9 cellular contexts compared by ENCODE assay signal in genomic region chr5:112915831-112916230, GRCh38. TPM values are rescaled to one million over a fixed set of nuclear protein-coding genes. Genes with fewer than 3 reads are reported as not detected.
A peak's percentile ranks its signal among the peaks of the same experiment; 100 is the strongest.
DNase-seq lines count a peak whose midpoint lies in the region; ATAC-seq and TF ChIP-seq lines count a peak whose summit lies in the region.
"Had no signal": no experiment of that assay in that cellular context is flagged by ENCODE, and none has a peak within 500 bp of the region (broad histone marks: within the 10 kb centered on the region; RNA-seq: fewer than 3 reads in every experiment).

No MANE protein-coding gene starts in this region.

- no peak for DNase-seq in activated T-cell treated with anti-CD3 and anti-CD28 coated beads, Interleukin-2, amount 50 U/mL, for 72 hours
- DNase-seq in activated T-cell treated with anti-CD3 and anti-CD28 coated beads for 4 hours (no peak), GM20000 (ENCODE audit: low spot score) (no peak), cerebellar cortex (ENCODE audit: low spot score) (no peak)
- DNase-seq in Jurkat, Clone E6-1 (ENCODE audit: low read depth, low spot score): peak; percentile 32
- DNase-seq in naive thymus-derived CD8-positive, alpha-beta T cell: no peak
- DNase-seq in stimulated activated CD4-positive, alpha-beta T cell treated with anti-CD3 and anti-CD28 coated beads, Interleukin-4, amount 100 ng/mL, for 1 hour: no peak

- peak overlapping the region; percentile 6 to 45 for H3K4me3 Mint-ChIP-seq in activated T-cell treated with anti-CD3 and anti-CD28 coated beads, Interleukin-2, amount 50 U/mL, for 72 hours
- peak overlapping the region in 6 of 10 donors; percentile 22 to 62 (median 34) for H3K4me3 Mint-ChIP-seq in naive thymus-derived CD8-positive, alpha-beta T cell
- H3K4me3 Mint-ChIP-seq: GM23338 had no signal

- H3K4me1 Mint-ChIP-seq in activated T-cell treated with anti-CD3 and anti-CD28 coated beads, Interleukin-2, amount 50 U/mL, for 72 hours (ENCODE audit: low read depth): peaks cover 85% of the 10 kb centered on the region
- H3K4me1 Mint-ChIP-seq in naive thymus-derived CD8-positive, alpha-beta T cell: peaks cover 30 to 84% (median 68%) of the 10 kb centered on the region in 4 donors

- peak in 1 of 2 donors; percentile 45 for ATAC-seq in activated T-cell treated with anti-CD3 and anti-CD28 coated beads, Interleukin-2, amount 50 U/mL, for 72 hours (replicated peaks in 1 of 2)
- ATAC-seq in GM21381 (IDR thresholded peaks at IDR 0.05; ENCODE audit: unreplicated experiment): peak; percentile 69
- ATAC-seq in naive thymus-derived CD8-positive, alpha-beta T cell: peak in 1 of 2 donors; percentile 33
- ATAC-seq: GM23338 had no signal

- H3K27me3 Mint-ChIP-seq in activated T-cell treated with anti-CD3 and anti-CD28 coated beads, Interleukin-2, amount 50 U/mL, for 72 hours (ENCODE audit: low read depth): no peaks in the 10 kb centered on the region
- H3K27me3 Mint-ChIP-seq in naive thymus-derived CD8-positive, alpha-beta T cell: no peaks in the 10 kb centered on the region

- peak overlapping the region; percentile 4 for H3K27ac Mint-ChIP-seq in activated T-cell treated with anti-CD3 and anti-CD28 coated beads, Interleukin-2, amount 50 U/mL, for 72 hours
- peak overlapping the region in 5 of 10 donors; percentile 0 to 87 (median 37) for H3K27ac Mint-ChIP-seq in naive thymus-derived CD8-positive, alpha-beta T cell
- H3K27ac Mint-ChIP-seq: GM23338 had no signal

- peaks cover 8 to 41% of the 10 kb centered on the region in 2 donors for H3K36me3 Mint-ChIP-seq in activated T-cell treated with anti-CD3 and anti-CD28 coated beads, Interleukin-2, amount 50 U/mL, for 72 hours (ENCODE audit: insufficient read depth in 2 of 2)
- H3K36me3 Mint-ChIP-seq in naive thymus-derived CD8-positive, alpha-beta T cell: peaks cover 0 to 58% (median 10%) of the 10 kb centered on the region in 3 donors

- no peaks in the 10 kb centered on the region for H3K9me3 Mint-ChIP-seq in activated T-cell treated with anti-CD3 and anti-CD28 coated beads, Interleukin-2, amount 50 U/mL, for 72 hours
- H3K9me3 Mint-ChIP-seq in naive thymus-derived CD8-positive, alpha-beta T cell: no peaks in the 10 kb centered on the region
- H3K9me3 Mint-ChIP-seq: GM23338 had no signal

- TF ChIP-seq CTCF in GM20000 (IDR thresholded peaks at IDR 0.05; ENCODE audit: extremely low read depth, missing control alignments): no peak

- no peak overlapping the region for H3K4me3 ChIP-seq in Jurkat, Clone E6-1 (ENCODE audit: low read length)
- H3K4me3 ChIP-seq: GM23338 had no signal

- POLR2A ChIA-PET in naive thymus-derived CD8-positive, alpha-beta T cell (lab: Charles Lee): interaction anchor here (1.3 kb wide), 1 partner anchor 9 kb away, joined by 4 read pairs; no protein-coding TSS in a partner anchor

RNA-seq across cellular contexts. Expression of gene REEP5, which starts 6.2 kb away (rescaled TPM):
- total RNA-seq in activated T-cell treated with anti-CD3 and anti-CD28 coated beads, Interleukin-2, amount 50 U/mL, for 72 hours: 10 to 100 TPM; 51.0 to 63.8 TPM
- polyA plus RNA-seq in Jurkat, Clone E6-1 (2012; ENCODE audit: insufficient read depth, insufficient read length): 48.1 TPM
- 10 to 100 TPM; 33.1 to 35.4 TPM for total RNA-seq in naive thymus-derived CD8-positive, alpha-beta T cell
- 10 to 100 TPM; 35.5 to 59.2 (median 39.3) TPM for polyA plus RNA-seq in naive thymus-derived CD8-positive, alpha-beta T cell

RNA-seq across cellular contexts. Expression of gene SRP19, which starts 54.7 kb away (rescaled TPM):
- 10 to 100 TPM; 41.4 to 47.6 TPM for total RNA-seq in activated T-cell treated with anti-CD3 and anti-CD28 coated beads, Interleukin-2, amount 50 U/mL, for 72 hours
- polyA plus RNA-seq in Jurkat, Clone E6-1 (2012; ENCODE audit: insufficient read depth, insufficient read length): 131 TPM
- total RNA-seq in naive thymus-derived CD8-positive, alpha-beta T cell: 10 to 100 TPM; 46.3 to 47.5 TPM
- 100 to 1,000 TPM in 1 of 3 donors, 10 to 100 TPM in 2; 84.4 to 133 (median 97.8) TPM for polyA plus RNA-seq in naive thymus-derived CD8-positive, alpha-beta T cell
